Comparison of ENCODE assay signal across 12 cellular contexts in genomic region chr15:93152264-93152884, GRCh38.
DNase-seq lines count a peak whose midpoint lies in the region; ATAC-seq, FAIRE-seq and TF ChIP-seq lines count a peak whose summit lies in the region.
"Had no signal": no experiment of that assay in that cellular context is flagged by ENCODE, and none has a peak within 500 bp of the region (broad histone marks: within the 10 kb centered on the region; RNA-seq: fewer than 3 reads in every experiment).

No MANE protein-coding gene starts in this region.

- ATAC-seq in lower lobe of right lung, result peak; percentile 51 to 52

- peaks cover 6% of the 10 kb centered on the region for H3K4me1 ChIP-seq in lower lobe of right lung

- no peak overlapping the region for H3K27ac ChIP-seq in lower lobe of right lung
- H3K27ac ChIP-seq: esophagus squamous epithelium, stomach had no signal

- no peaks in the 10 kb centered on the region for H3K36me3 ChIP-seq in lower lobe of right lung
- H3K36me3 ChIP-seq: esophagus squamous epithelium, stomach had no signal

- intact Hi-C loops in lower lobe of right lung (cut with DNase I), result no loop called here

- no peak overlapping the region for H3K4me3 ChIP-seq in lower lobe of right lung
- H3K4me3 ChIP-seq: esophagus squamous epithelium, stomach had no signal

- no peak for FAIRE-seq in frontal cortex (lab: Jason Lieb, UNC)

- no peaks in the 10 kb centered on the region for H3K9me3 ChIP-seq in lower lobe of right lung
- H3K9me3 ChIP-seq: esophagus squamous epithelium had no signal

- H3K27me3 ChIP-seq in lower lobe of right lung (ENCODE audit: low read depth), result no peaks in the 10 kb centered on the region
- H3K27me3 ChIP-seq: esophagus squamous epithelium, stomach had no signal

- peak; percentile 9 for DNase-seq in stimulated activated CD4-positive, alpha-beta T cell treated with anti-CD3 and anti-CD28 coated beads, Interleukin-4, amount 100 ng/mL, for 24 hours
- no peak for DNase-seq in stimulated activated CD4-positive, alpha-beta T cell treated with anti-CD3 and anti-CD28 coated beads, Interleukin-4, amount 100 ng/mL, for 1 hour
- peak; percentile 38 for DNase-seq in activated CD8-positive, alpha-beta memory T cell treated with anti-CD3 and anti-CD28 coated beads, Interleukin-2, amount 50 U/mL, for 4 hours
- DNase-seq in lower lobe of right lung, result no peak
- DNase-seq in ureter (ENCODE audit: low spot score), result peak; percentile 53
- no peak for DNase-seq in MV-4-11 (lab: John Stamatoyannopoulos, UW)
- DNase-seq in frontal cortex (ENCODE audit: low spot score in 2 of 2), result no peak
- DNase-seq in RKO (ENCODE audit: low spot score), result no peak
- DNase-seq: AML-193, esophagus squamous epithelium, HCEC 1CT had no signal

- TF ChIP-seq CTCF in lower lobe of right lung (IDR thresholded peaks at IDR 0.05), result no peak

Comparison
In these comparisons a context has a peak if more than half of its experiments do, and no peak if none do; other contexts are left out.
1. DNase-seq: peak in stimulated activated CD4-positive, alpha-beta T cell treated with anti-CD3 and anti-CD28 coated beads, Interleukin-4, amount 100 ng/mL, for 24 hours (single experiment), activated CD8-positive, alpha-beta memory T cell treated with anti-CD3 and anti-CD28 coated beads, Interleukin-2, amount 50 U/mL, for 4 hours (single experiment) and ureter (single experiment); none in stimulated activated CD4-positive, alpha-beta T cell treated with anti-CD3 and anti-CD28 coated beads, Interleukin-4, amount 100 ng/mL, for 1 hour (single experiment), lower lobe of right lung (single experiment), MV-4-11 (single experiment), frontal cortex (0 of 2) and RKO (single experiment).